ENCODE assay signal across 27 cellular contexts in the genomic region with DNA sequence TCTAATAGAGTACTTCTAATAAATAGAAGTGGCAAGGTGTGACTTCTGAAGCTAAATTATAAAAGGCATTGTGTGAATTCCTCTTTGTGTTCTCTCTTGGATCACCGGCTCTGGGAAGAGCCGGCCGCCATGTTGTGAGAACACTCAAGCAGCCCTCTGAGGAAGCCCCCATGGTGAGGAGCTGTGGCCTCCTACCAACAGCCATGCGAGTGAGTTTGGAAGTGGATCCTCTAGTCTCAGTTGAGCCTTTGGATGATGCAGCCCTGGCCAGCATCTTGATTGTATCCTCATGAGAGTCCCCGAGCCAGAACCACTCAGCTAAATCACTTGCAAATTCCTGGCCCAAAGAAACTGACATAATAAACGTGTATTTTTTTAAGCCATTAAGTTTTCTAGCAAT.
"Had no signal": no experiment of that assay in that cellular context is flagged by ENCODE, and none has a peak within 500 bp of the region (broad histone marks: within the 10 kb centered on the region; RNA-seq: fewer than 3 reads in every experiment).

No MANE protein-coding gene starts in this region.

- H3K4me2 ChIP-seq: smooth muscle cell had no signal

- H3K4me1 ChIP-seq: left ventricle myocardium inferior, right atrium auricular region, right lobe of liver, tibial nerve, vagina had no signal

- H3K36me3 ChIP-seq: left ventricle myocardium inferior, ovary, right atrium auricular region, right lobe of liver, tibial nerve, vagina had no signal

- H3K4me3 ChIP-seq: left ventricle myocardium inferior, lung, mucosa of descending colon, ovary, right atrium auricular region, right lobe of liver, smooth muscle cell, tibial nerve, vagina had no signal

- DNase-seq: hippocampal formation; immature natural killer cell; kidney; left colon; left ventricle myocardium inferior; mesendoderm; midbrain; mucosa of descending colon; naive thymus-derived CD4-positive, alpha-beta T cell; ovary; stimulated activated CD4-positive, alpha-beta T cell treated with anti-CD3 and anti-CD28 coated beads, Interleukin-1b, Interleukin-23, amount 100 ng/mL, for 48 hours; stimulated activated CD4-positive, alpha-beta T cell treated with anti-CD3 and anti-CD28 coated beads, Interleukin-2, amount 100 ng/mL, for 48 hours; stimulated activated CD4-positive, alpha-beta T cell treated with anti-CD3 and anti-CD28 coated beads, Interleukin-4, amount 100 ng/mL, for 4 hours; stimulated activated CD8-positive, alpha-beta memory T cell treated with anti-CD3 and anti-CD28 coated beads, Interleukin-4, amount 100 ng/mL, for 48 hours; stimulated activated naive CD4-positive, alpha-beta T cell treated with Interleukin-2 at 50 U/mL for 16 hours; stimulated activated naive CD8-positive, alpha-beta T cell treated with anti-CD3 and anti-CD28 coated beads, Interleukin-15, amount 100 ng/mL, for 72 hours; substantia nigra had no signal

- H3K9me3 ChIP-seq: left ventricle myocardium inferior, mucosa of descending colon, right atrium auricular region, right lobe of liver, vagina had no signal

- ATAC-seq: left colon; mucosa of descending colon; naive thymus-derived CD4-positive, alpha-beta T cell; natural killer cell treated with Interleukin-12 subunit alpha and Interleukin-12 subunit beta and Interleukin-15 and Interleukin-18, amount 100 ng/mL, for 72 hours; right lobe of liver; stimulated activated memory B cell treated with anti-CD40 and anti-IgM and Interleukin-4, amounts not matched to agents 10 μg/mL and 1 μg/mL and 100 μg/mL, for 72 hours; stimulated activated naive CD8-positive, alpha-beta T cell treated with anti-CD3 and anti-CD28 coated beads, Interleukin-15, amount 100 ng/mL, for 72 hours had no signal

- H3K27ac ChIP-seq: left ventricle myocardium inferior, ovary, right atrium auricular region, right lobe of liver, tibial nerve, vagina had no signal

- H3K36me3 Mint-ChIP-seq: immature natural killer cell; naive thymus-derived CD4-positive, alpha-beta T cell; natural killer cell treated with Interleukin-12 subunit alpha and Interleukin-12 subunit beta and Interleukin-15 and Interleukin-18, amount 100 ng/mL, for 72 hours; stimulated activated memory B cell treated with anti-CD40 and anti-IgM and Interleukin-4, amounts not matched to agents 10 μg/mL and 1 μg/mL and 100 μg/mL, for 72 hours; type B pancreatic cell had no signal

- H3K27me3 ChIP-seq: ovary, right atrium auricular region, right lobe of liver, tibial nerve, vagina had no signal

- H3K4me1 Mint-ChIP-seq: immature natural killer cell; stimulated activated memory B cell treated with anti-CD40 and anti-IgM and Interleukin-4, amounts not matched to agents 10 μg/mL and 1 μg/mL and 100 μg/mL, for 72 hours; stimulated activated naive CD8-positive, alpha-beta T cell treated with anti-CD3 and anti-CD28 coated beads, Interleukin-15, amount 100 ng/mL, for 72 hours had no signal

- H3K9me3 Mint-ChIP-seq: immature natural killer cell; natural killer cell treated with Interleukin-12 subunit alpha and Interleukin-12 subunit beta and Interleukin-15 and Interleukin-18, amount 100 ng/mL, for 72 hours; stimulated activated memory B cell treated with anti-CD40 and anti-IgM and Interleukin-4, amounts not matched to agents 10 μg/mL and 1 μg/mL and 100 μg/mL, for 72 hours; stimulated activated naive CD8-positive, alpha-beta T cell treated with anti-CD3 and anti-CD28 coated beads, Interleukin-15, amount 100 ng/mL, for 72 hours had no signal

- H3K27ac Mint-ChIP-seq: natural killer cell treated with Interleukin-12 subunit alpha and Interleukin-12 subunit beta and Interleukin-15 and Interleukin-18, amount 100 ng/mL, for 72 hours; progenitor cell of endocrine pancreas; stimulated activated memory B cell treated with anti-CD40 and anti-IgM and Interleukin-4, amounts not matched to agents 10 μg/mL and 1 μg/mL and 100 μg/mL, for 72 hours; stimulated activated naive CD8-positive, alpha-beta T cell treated with anti-CD3 and anti-CD28 coated beads, Interleukin-15, amount 100 ng/mL, for 72 hours; type B pancreatic cell had no signal

- H3K27me3 Mint-ChIP-seq: progenitor cell of endocrine pancreas; stimulated activated naive CD8-positive, alpha-beta T cell treated with anti-CD3 and anti-CD28 coated beads, Interleukin-15, amount 100 ng/mL, for 72 hours had no signal

- H3K4me3 Mint-ChIP-seq: immature natural killer cell; naive thymus-derived CD4-positive, alpha-beta T cell; natural killer cell treated with Interleukin-12 subunit alpha and Interleukin-12 subunit beta and Interleukin-15 and Interleukin-18, amount 100 ng/mL, for 72 hours; stimulated activated memory B cell treated with anti-CD40 and anti-IgM and Interleukin-4, amounts not matched to agents 10 μg/mL and 1 μg/mL and 100 μg/mL, for 72 hours; stimulated activated naive CD8-positive, alpha-beta T cell treated with anti-CD3 and anti-CD28 coated beads, Interleukin-15, amount 100 ng/mL, for 72 hours; type B pancreatic cell had no signal
